ENCODE assay signal across 28 cellular contexts in the genomic region with DNA sequence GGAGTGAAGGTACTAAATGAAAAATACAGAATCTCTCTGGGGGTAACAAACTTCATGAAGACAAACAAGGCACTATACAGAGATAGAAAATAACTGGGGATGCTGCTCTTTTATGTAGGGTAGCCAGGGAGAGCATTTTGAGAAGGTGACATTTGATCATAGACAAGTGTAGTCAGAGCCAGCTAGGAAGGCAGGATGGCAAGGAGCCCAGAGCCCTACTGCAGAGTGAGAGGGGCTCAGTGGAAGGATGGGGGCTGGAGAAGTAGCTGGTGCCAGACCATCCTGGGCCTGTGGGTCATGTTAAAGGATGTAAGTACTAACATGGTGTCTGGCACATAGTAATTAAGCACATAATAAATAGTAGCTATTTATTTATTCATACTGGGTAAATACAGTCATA.
"Had no signal": no experiment of that assay in that cellular context is flagged by ENCODE, and none has a peak within 500 bp of the region (broad histone marks: within the 10 kb centered on the region; RNA-seq: fewer than 3 reads in every experiment).

No MANE protein-coding gene starts in this region.

- H3K4me1 Mint-ChIP-seq: activated T-helper 17 cell treated with anti-CD3 and anti-CD28 coated beads, Interleukin-2, amount 50 U/mL, for 72 hours; naive B cell; neural crest cell; stimulated activated effector memory CD8-positive, alpha-beta T cell treated with anti-CD3 and anti-CD28 coated beads, Interleukin-12 subunit alpha, Interleukin-12 subunit beta, amount 100 ng/mL, for 72 hours; WTC11 had no signal

- H3K36me3 Mint-ChIP-seq: activated naive CD4-positive, alpha-beta T cell treated with anti-CD3 and anti-CD28 coated beads, Interleukin-2, amount 50 U/mL, for 72 hours; naive B cell; stimulated activated effector memory CD8-positive, alpha-beta T cell treated with anti-CD3 and anti-CD28 coated beads, Interleukin-12 subunit alpha, Interleukin-12 subunit beta, amount 100 ng/mL, for 72 hours; WTC11 had no signal

- ATAC-seq: activated naive CD4-positive, alpha-beta T cell treated with anti-CD3 and anti-CD28 coated beads, Interleukin-2, amount 50 U/mL, for 72 hours; activated T-helper 17 cell treated with anti-CD3 and anti-CD28 coated beads, Interleukin-2, amount 50 U/mL, for 72 hours; gastroesophageal sphincter; left colon; sciatic nerve; stimulated activated effector memory CD8-positive, alpha-beta T cell treated with anti-CD3 and anti-CD28 coated beads, Interleukin-12 subunit alpha, Interleukin-12 subunit beta, amount 100 ng/mL, for 72 hours; WTC11 had no signal

- H3K27me3 Mint-ChIP-seq: activated T-cell treated with anti-CD3 and anti-CD28 coated beads, Interleukin-2, amount 50 U/mL, for 24 hours; naive B cell had no signal

- H3K9me3 Mint-ChIP-seq: activated T-cell treated with anti-CD3 and anti-CD28 coated beads, Interleukin-2, amount 50 U/mL, for 24 hours; activated T-helper 17 cell treated with anti-CD3 and anti-CD28 coated beads, Interleukin-2, amount 50 U/mL, for 72 hours; endodermal cell; neural crest cell; stimulated activated effector memory CD8-positive, alpha-beta T cell treated with anti-CD3 and anti-CD28 coated beads, Interleukin-12 subunit alpha, Interleukin-12 subunit beta, amount 100 ng/mL, for 72 hours had no signal

- H3K4me3 ChIP-seq: gastroesophageal sphincter, lung, stomach, suprapubic skin, tibial nerve had no signal

- H3K4me3 Mint-ChIP-seq: activated T-cell treated with anti-CD3 and anti-CD28 coated beads, Interleukin-2, amount 50 U/mL, for 24 hours; activated T-helper 17 cell treated with anti-CD3 and anti-CD28 coated beads, Interleukin-2, amount 50 U/mL, for 72 hours; endodermal cell; naive B cell; neural crest cell; stimulated activated effector memory CD8-positive, alpha-beta T cell treated with anti-CD3 and anti-CD28 coated beads, Interleukin-12 subunit alpha, Interleukin-12 subunit beta, amount 100 ng/mL, for 72 hours; WTC11 had no signal

- DNase-seq: activated CD8-positive, alpha-beta memory T cell treated with anti-CD3 and anti-CD28 coated beads for 24 hours; activated CD8-positive, alpha-beta memory T cell treated with anti-CD3 and anti-CD28 coated beads, Interleukin-2, amount 50 U/mL, for 4 hours; activated T-cell treated with anti-CD3 and anti-CD28 coated beads, Interleukin-2, amount 50 U/mL, for 24 hours; aorta; brain microvascular endothelial cell; cerebellar nuclear complex; cortex of kidney; endodermal cell; head of caudate nucleus; islet precursor cell; naive B cell; occipital lobe; small intestine; stimulated activated CD4-positive, alpha-beta T cell treated with anti-CD3 and anti-CD28 coated beads, Interleukin-2, amount 100 ng/mL, for 24 hours; stomach; T-helper 9 cell had no signal

- H3K9me3 ChIP-seq: gastroesophageal sphincter, stomach, suprapubic skin, tibial nerve had no signal

- H3K27ac ChIP-seq: brain microvascular endothelial cell, epithelial cell of prostate, gastroesophageal sphincter, stomach, suprapubic skin, tibial nerve had no signal

- H3K36me3 ChIP-seq: brain microvascular endothelial cell, gastroesophageal sphincter, stomach, suprapubic skin, tibial nerve had no signal

- H3K4me1 ChIP-seq: suprapubic skin, tibial nerve had no signal

- H3K27me3 ChIP-seq: brain microvascular endothelial cell, gastroesophageal sphincter, stomach, suprapubic skin, tibial nerve had no signal

- H3K27ac Mint-ChIP-seq: activated naive CD4-positive, alpha-beta T cell treated with anti-CD3 and anti-CD28 coated beads, Interleukin-2, amount 50 U/mL, for 72 hours; activated T-cell treated with anti-CD3 and anti-CD28 coated beads, Interleukin-2, amount 50 U/mL, for 24 hours; activated T-helper 17 cell treated with anti-CD3 and anti-CD28 coated beads, Interleukin-2, amount 50 U/mL, for 72 hours; endodermal cell; naive B cell; stimulated activated effector memory CD8-positive, alpha-beta T cell treated with anti-CD3 and anti-CD28 coated beads, Interleukin-12 subunit alpha, Interleukin-12 subunit beta, amount 100 ng/mL, for 72 hours; WTC11 had no signal
